In the genomic region with DNA sequence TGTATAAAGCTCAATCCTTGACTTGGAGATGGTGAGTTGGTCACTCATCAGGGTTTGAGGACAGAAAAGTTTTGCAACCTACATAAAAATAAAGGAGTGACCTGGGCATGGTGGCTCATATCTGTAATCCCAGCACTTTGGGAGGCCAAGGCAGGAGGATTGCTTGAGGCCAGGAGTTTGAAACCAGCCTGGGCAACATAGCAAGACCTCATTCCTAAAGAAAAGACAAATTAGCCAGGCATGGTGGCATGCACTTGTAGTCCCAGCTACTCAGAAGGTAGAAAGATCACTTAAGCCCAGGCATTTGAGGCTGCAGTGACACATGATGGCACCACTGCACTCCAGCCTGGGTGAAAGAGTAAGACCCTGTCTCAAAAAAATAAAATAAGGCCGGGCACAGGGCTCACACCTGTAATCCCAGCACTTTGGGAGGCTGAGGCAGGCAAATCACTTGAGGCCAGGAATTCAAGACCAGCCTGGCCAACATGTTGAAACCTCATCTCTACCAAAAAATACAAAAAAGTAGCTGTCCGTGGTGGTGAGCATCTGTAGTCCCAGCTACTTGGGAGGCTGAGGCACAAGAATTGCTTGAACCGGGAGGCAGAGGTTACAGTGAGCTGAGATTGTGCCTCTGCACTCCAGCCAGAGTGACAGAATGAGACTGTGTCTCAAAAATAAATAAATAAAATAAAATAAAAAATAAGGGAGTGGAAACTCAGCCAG, we compare ENCODE assay signal across 1 cellular context.
TF ChIP-seq lines count a peak whose summit lies in the region.

No MANE protein-coding gene starts in this region.

TF ChIP-seq in HEK293, 187 proteins besides CTCF, POLR2A, EP300 and RAD21:
- TF ChIP-seq, protein P1, sequence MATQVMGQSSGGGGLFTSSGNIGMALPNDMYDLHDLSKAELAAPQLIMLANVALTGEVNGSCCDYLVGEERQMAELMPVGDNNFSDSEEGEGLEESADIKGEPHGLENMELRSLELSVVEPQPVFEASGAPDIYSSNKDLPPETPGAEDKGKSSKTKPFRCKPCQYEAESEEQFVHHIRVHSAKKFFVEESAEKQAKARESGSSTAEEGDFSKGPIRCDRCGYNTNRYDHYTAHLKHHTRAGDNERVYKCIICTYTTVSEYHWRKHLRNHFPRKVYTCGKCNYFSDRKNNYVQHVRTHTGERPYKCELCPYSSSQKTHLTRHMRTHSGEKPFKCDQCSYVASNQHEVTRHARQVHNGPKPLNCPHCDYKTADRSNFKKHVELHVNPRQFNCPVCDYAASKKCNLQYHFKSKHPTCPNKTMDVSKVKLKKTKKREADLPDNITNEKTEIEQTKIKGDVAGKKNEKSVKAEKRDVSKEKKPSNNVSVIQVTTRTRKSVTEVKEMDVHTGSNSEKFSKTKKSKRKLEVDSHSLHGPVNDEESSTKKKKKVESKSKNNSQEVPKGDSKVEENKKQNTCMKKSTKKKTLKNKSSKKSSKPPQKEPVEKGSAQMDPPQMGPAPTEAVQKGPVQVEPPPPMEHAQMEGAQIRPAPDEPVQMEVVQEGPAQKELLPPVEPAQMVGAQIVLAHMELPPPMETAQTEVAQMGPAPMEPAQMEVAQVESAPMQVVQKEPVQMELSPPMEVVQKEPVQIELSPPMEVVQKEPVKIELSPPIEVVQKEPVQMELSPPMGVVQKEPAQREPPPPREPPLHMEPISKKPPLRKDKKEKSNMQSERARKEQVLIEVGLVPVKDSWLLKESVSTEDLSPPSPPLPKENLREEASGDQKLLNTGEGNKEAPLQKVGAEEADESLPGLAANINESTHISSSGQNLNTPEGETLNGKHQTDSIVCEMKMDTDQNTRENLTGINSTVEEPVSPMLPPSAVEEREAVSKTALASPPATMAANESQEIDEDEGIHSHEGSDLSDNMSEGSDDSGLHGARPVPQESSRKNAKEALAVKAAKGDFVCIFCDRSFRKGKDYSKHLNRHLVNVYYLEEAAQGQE (tag by site-specific recombination; IDR thresholded peaks at IDR 0.05): peak; percentile 87
